ENCODE assay signal across 29 cellular contexts in the genomic region with DNA sequence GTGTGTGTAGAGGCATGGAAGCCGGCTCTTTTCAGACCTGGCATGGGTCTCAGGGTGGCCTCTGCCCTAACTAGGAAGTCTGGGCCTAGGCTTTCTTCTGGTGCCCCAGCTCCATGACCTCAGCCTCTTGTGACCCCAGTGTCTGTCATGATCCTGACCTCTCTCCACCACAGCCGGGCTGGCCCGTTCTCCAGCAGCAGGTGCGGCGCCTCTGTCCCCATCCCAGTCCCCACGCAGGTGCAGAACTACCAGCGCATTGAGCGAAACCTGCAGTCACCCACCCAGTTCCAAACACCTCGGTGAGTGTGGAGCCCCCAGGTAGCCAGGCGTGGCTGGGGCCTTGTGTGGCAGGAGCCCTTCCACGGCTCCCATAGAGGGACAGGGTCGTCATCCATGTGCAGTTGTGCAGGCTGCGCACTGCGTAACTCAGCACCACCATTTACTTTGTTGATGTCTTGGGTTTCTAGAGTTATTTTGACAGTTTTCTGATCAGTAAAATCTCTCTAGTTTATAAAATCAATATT.
"Had no signal": no experiment of that assay in that cellular context is flagged by ENCODE, and none has a peak within 500 bp of the region (broad histone marks: within the 10 kb centered on the region; RNA-seq: fewer than 3 reads in every experiment).

No MANE protein-coding gene starts in this region.

- DNase-seq: activated CD4-positive, alpha-beta memory T cell treated with anti-CD3 and anti-CD28 coated beads for 36 hours; activated CD4-positive, alpha-beta T cell treated with anti-CD3 and anti-CD28 coated beads for 36 hours; activated CD4-positive, alpha-beta T cell treated with anti-CD3 and anti-CD28 coated beads, Interleukin-2, amount 10 ng/mL, durations not matched to agents 24 days and 14 days; activated CD4-positive, CD25-positive, alpha-beta regulatory T cell; activated CD4-positive, CD25-positive, alpha-beta regulatory T cell treated with anti-CD3 and anti-CD28 coated beads, Interleukin-2, amount 50 U/mL, for 72 hours; activated CD8-positive, alpha-beta memory T cell treated with anti-CD3 and anti-CD28 coated beads, Interleukin-2, amount 10 ng/mL, durations not matched to agents 7 days and 5 days; activated CD8-positive, alpha-beta memory T cell treated with anti-CD3 and anti-CD28 coated beads, Interleukin-2, amount 50 U/mL, for 48 hours; activated CD8-positive, alpha-beta T cell treated with anti-CD3 and anti-CD28 coated beads, Interleukin-2, amount 10 ng/mL, durations not matched to agents 7 days and 5 days; activated gamma-delta T cell; activated naive CD4-positive, alpha-beta T cell treated with Interleukin-2 at 50 U/mL for 16 hours; activated naive CD8-positive, alpha-beta T cell treated with anti-CD3 and anti-CD28 coated beads for 36 hours; activated naive CD8-positive, alpha-beta T cell treated with anti-CD3 and anti-CD28 coated beads, Interleukin-2, amount 50 U/mL, for 24 hours; activated T-cell treated with anti-CD3 and anti-CD28 coated beads for 4 hours; activated T-cell treated with anti-CD3 and anti-CD28 coated beads, Interleukin-2, amount 50 U/mL, for 24 hours; activated T-cell treated with anti-CD3 and anti-CD28 coated beads, Interleukin-2, amount 50 U/mL, for 72 hours; amygdala; aorta; body of pancreas; central memory CD4-positive, alpha-beta T cell; cerebellar nuclear complex; colonic mucosa; effector CD8-positive, alpha-beta T cell; esophagus squamous epithelium; foreskin melanocyte; T-helper 2 cell had no signal

- H3K9me3 Mint-ChIP-seq: activated CD4-positive, alpha-beta memory T cell treated with anti-CD3 and anti-CD28 coated beads for 36 hours; activated CD4-positive, alpha-beta T cell treated with anti-CD3 and anti-CD28 coated beads, Interleukin-2, amount 10 ng/mL, durations not matched to agents 24 days and 14 days; activated naive CD4-positive, alpha-beta T cell treated with anti-CD3 and anti-CD28 coated beads, Interleukin-2, amount 50 U/mL, for 24 hours; activated naive CD8-positive, alpha-beta T cell treated with anti-CD3 and anti-CD28 coated beads for 36 hours; activated naive CD8-positive, alpha-beta T cell treated with anti-CD3 and anti-CD28 coated beads, Interleukin-2, amount 50 U/mL, for 24 hours; activated T-cell treated with anti-CD3 and anti-CD28 coated beads, Interleukin-2, amount 50 U/mL, for 24 hours; activated T-cell treated with anti-CD3 and anti-CD28 coated beads, Interleukin-2, amount 50 U/mL, for 72 hours had no signal

- H3K27me3 ChIP-seq: adrenal gland, body of pancreas, colonic mucosa, esophagus squamous epithelium, gastroesophageal sphincter had no signal

- ATAC-seq: activated CD4-positive, alpha-beta T cell treated with anti-CD3 and anti-CD28 coated beads for 36 hours; activated CD8-positive, alpha-beta memory T cell treated with anti-CD3 and anti-CD28 coated beads, Interleukin-2, amount 10 ng/mL, durations not matched to agents 7 days and 5 days; activated CD8-positive, alpha-beta T cell treated with anti-CD3 and anti-CD28 coated beads, Interleukin-2, amount 10 ng/mL, durations not matched to agents 7 days and 5 days; activated naive CD8-positive, alpha-beta T cell treated with anti-CD3 and anti-CD28 coated beads, Interleukin-2, amount 50 U/mL, for 24 hours; activated T-cell treated with anti-CD3 and anti-CD28 coated beads, Interleukin-2, amount 50 U/mL, for 72 hours; body of pancreas; gastroesophageal sphincter had no signal

- H3K36me3 ChIP-seq: colonic mucosa had no signal

- H3K36me3 Mint-ChIP-seq: activated CD8-positive, alpha-beta memory T cell treated with anti-CD3 and anti-CD28 coated beads, Interleukin-2, amount 10 ng/mL, durations not matched to agents 7 days and 5 days; activated naive CD4-positive, alpha-beta T cell treated with anti-CD3 and anti-CD28 coated beads, Interleukin-2, amount 50 U/mL, for 24 hours; activated naive CD8-positive, alpha-beta T cell treated with anti-CD3 and anti-CD28 coated beads for 36 hours had no signal

- H3K9me3 ChIP-seq: adrenal gland, body of pancreas, colonic mucosa, esophagus squamous epithelium, gastroesophageal sphincter had no signal

- H3K27ac Mint-ChIP-seq: activated CD4-positive, alpha-beta memory T cell treated with anti-CD3 and anti-CD28 coated beads for 36 hours; activated CD4-positive, alpha-beta T cell treated with anti-CD3 and anti-CD28 coated beads for 36 hours; activated CD4-positive, alpha-beta T cell treated with anti-CD3 and anti-CD28 coated beads, Interleukin-2, amount 10 ng/mL, durations not matched to agents 24 days and 14 days; activated CD8-positive, alpha-beta memory T cell treated with anti-CD3 and anti-CD28 coated beads, Interleukin-2, amount 10 ng/mL, durations not matched to agents 7 days and 5 days; activated CD8-positive, alpha-beta T cell treated with anti-CD3 and anti-CD28 coated beads, Interleukin-2, amount 10 ng/mL, durations not matched to agents 7 days and 5 days; activated naive CD4-positive, alpha-beta T cell treated with anti-CD3 and anti-CD28 coated beads, Interleukin-2, amount 50 U/mL, for 24 hours; activated naive CD8-positive, alpha-beta T cell treated with anti-CD3 and anti-CD28 coated beads for 36 hours; activated naive CD8-positive, alpha-beta T cell treated with anti-CD3 and anti-CD28 coated beads, Interleukin-2, amount 50 U/mL, for 24 hours; activated T-cell treated with anti-CD3 and anti-CD28 coated beads, Interleukin-2, amount 50 U/mL, for 24 hours; activated T-cell treated with anti-CD3 and anti-CD28 coated beads, Interleukin-2, amount 50 U/mL, for 72 hours had no signal

- H3K27me3 Mint-ChIP-seq: activated CD4-positive, alpha-beta memory T cell treated with anti-CD3 and anti-CD28 coated beads for 36 hours; activated CD4-positive, alpha-beta T cell treated with anti-CD3 and anti-CD28 coated beads for 36 hours; activated CD4-positive, alpha-beta T cell treated with anti-CD3 and anti-CD28 coated beads, Interleukin-2, amount 10 ng/mL, durations not matched to agents 24 days and 14 days; activated CD8-positive, alpha-beta memory T cell treated with anti-CD3 and anti-CD28 coated beads, Interleukin-2, amount 10 ng/mL, durations not matched to agents 7 days and 5 days; activated naive CD4-positive, alpha-beta T cell treated with anti-CD3 and anti-CD28 coated beads, Interleukin-2, amount 50 U/mL, for 24 hours; activated naive CD8-positive, alpha-beta T cell treated with anti-CD3 and anti-CD28 coated beads for 36 hours; activated naive CD8-positive, alpha-beta T cell treated with anti-CD3 and anti-CD28 coated beads, Interleukin-2, amount 50 U/mL, for 24 hours; activated T-cell treated with anti-CD3 and anti-CD28 coated beads, Interleukin-2, amount 50 U/mL, for 24 hours had no signal

- H3K4me3 ChIP-seq: adrenal gland, body of pancreas, colonic mucosa, esophagus squamous epithelium, gastroesophageal sphincter had no signal

- H3K4me1 ChIP-seq: colonic mucosa had no signal

- H3K4me1 Mint-ChIP-seq: activated CD4-positive, alpha-beta T cell treated with anti-CD3 and anti-CD28 coated beads for 36 hours; activated CD4-positive, alpha-beta T cell treated with anti-CD3 and anti-CD28 coated beads, Interleukin-2, amount 10 ng/mL, durations not matched to agents 24 days and 14 days; activated CD8-positive, alpha-beta memory T cell treated with anti-CD3 and anti-CD28 coated beads, Interleukin-2, amount 10 ng/mL, durations not matched to agents 7 days and 5 days; activated naive CD4-positive, alpha-beta T cell treated with anti-CD3 and anti-CD28 coated beads, Interleukin-2, amount 50 U/mL, for 24 hours; activated naive CD8-positive, alpha-beta T cell treated with anti-CD3 and anti-CD28 coated beads for 36 hours; activated naive CD8-positive, alpha-beta T cell treated with anti-CD3 and anti-CD28 coated beads, Interleukin-2, amount 50 U/mL, for 24 hours had no signal

- H3K27ac ChIP-seq: body of pancreas, colonic mucosa, epithelial cell of prostate, esophagus squamous epithelium, gastroesophageal sphincter had no signal

- H3K4me3 Mint-ChIP-seq: activated CD4-positive, alpha-beta memory T cell treated with anti-CD3 and anti-CD28 coated beads for 36 hours; activated CD4-positive, alpha-beta T cell treated with anti-CD3 and anti-CD28 coated beads for 36 hours; activated CD4-positive, alpha-beta T cell treated with anti-CD3 and anti-CD28 coated beads, Interleukin-2, amount 10 ng/mL, durations not matched to agents 24 days and 14 days; activated CD8-positive, alpha-beta memory T cell treated with anti-CD3 and anti-CD28 coated beads, Interleukin-2, amount 10 ng/mL, durations not matched to agents 7 days and 5 days; activated CD8-positive, alpha-beta T cell treated with anti-CD3 and anti-CD28 coated beads, Interleukin-2, amount 10 ng/mL, durations not matched to agents 7 days and 5 days; activated naive CD4-positive, alpha-beta T cell treated with anti-CD3 and anti-CD28 coated beads, Interleukin-2, amount 50 U/mL, for 24 hours; activated naive CD8-positive, alpha-beta T cell treated with anti-CD3 and anti-CD28 coated beads for 36 hours; activated naive CD8-positive, alpha-beta T cell treated with anti-CD3 and anti-CD28 coated beads, Interleukin-2, amount 50 U/mL, for 24 hours; activated T-cell treated with anti-CD3 and anti-CD28 coated beads, Interleukin-2, amount 50 U/mL, for 24 hours; activated T-cell treated with anti-CD3 and anti-CD28 coated beads, Interleukin-2, amount 50 U/mL, for 72 hours had no signal
